ENCODE assay signal across 8 cellular contexts in genomic region chr9:114592356-114592755, GRCh38. TPM values are rescaled to one million over a fixed set of nuclear protein-coding genes. Genes with fewer than 3 reads are reported as not detected.
A peak's percentile ranks its signal among the peaks of the same experiment; 100 is the strongest.
DNase-seq lines count a peak whose midpoint lies in the region; ATAC-seq and TF ChIP-seq lines count a peak whose summit lies in the region.

No MANE protein-coding gene starts in this region.

- peak; percentile 40 for DNase-seq in GF-D8 (lab: John Stamatoyannopoulos, UW)
- DNase-seq in OCI-LY7 (ENCODE audit: low spot score) = peak; percentile 70
- DNase-seq in adipocyte (ENCODE audit: low read depth) = peak; percentile 56
- DNase-seq in kidney tubule cell (ENCODE audit: low spot score) = peak; percentile 44
- peak in 1 of 2 donors; percentile 28 for DNase-seq in upper lobe of left lung

- CTCF ChIA-PET in OCI-LY7 (lab: Charles Lee; ENCODE audit: unreplicated experiment) = interaction anchor here (0.6 to 2.5 kb wide), 11 partner anchors 9 to 106 kb away, joined by 3 to 22 read pairs (median 5); no protein-coding TSS in a partner anchor

- H3K9ac ChIP-seq in adipocyte (ENCODE audit: low read length) = peak overlapping the region; percentile 50

- no peaks in the 10 kb centered on the region for H3K9me3 ChIP-seq in OCI-LY7 (ENCODE audit: low read length)
- no peaks in the 10 kb centered on the region for H3K9me3 ChIP-seq in adipocyte (ENCODE audit: control insufficient read depth, low read length)
- no peaks in the 10 kb centered on the region for H3K9me3 ChIP-seq in upper lobe of left lung

- TF ChIP-seq CTCF in OCI-LY7 (conservative IDR thresholded peaks at IDR 0.05; ENCODE audit: low read length) = peak; percentile 72
- peak in 4 of 6 experiments; percentile 9 to 31 (median 22) for TF ChIP-seq CTCF in upper lobe of left lung (IDR thresholded peaks at IDR 0.05)

- H3K4me1 ChIP-seq in OCI-LY7 (ENCODE audit: insufficient read depth, low read length, poor library complexity, severe bottlenecking) = peaks cover 36% of the 10 kb centered on the region
- peaks cover 44% of the 10 kb centered on the region for H3K4me1 ChIP-seq in adipocyte (ENCODE audit: control insufficient read depth, insufficient read depth, low read length)
- H3K4me1 ChIP-seq in upper lobe of left lung = peaks cover 45 to 50% (median 45%) of the 10 kb centered on the region in 4 donors

- H3K27ac ChIP-seq in OCI-LY7 (ENCODE audit: low read depth, low read length, poor library complexity, severe bottlenecking) (peak overlapping the region; percentile 67), upper lobe of left lung (peak overlapping the region; percentile 16 to 65 (median 38))

- peaks cover 60% of the 10 kb centered on the region for H3K36me3 ChIP-seq in OCI-LY7 (ENCODE audit: insufficient read depth, low read length)
- peaks cover 44% of the 10 kb centered on the region for H3K36me3 ChIP-seq in adipocyte (ENCODE audit: control insufficient read depth, insufficient read depth, low read length, severe bottlenecking)
- H3K36me3 ChIP-seq in upper lobe of left lung = peaks cover 12 to 46% (median 32%) of the 10 kb centered on the region in 4 donors

- H3K4me2 ChIP-seq in OCI-LY7 (ENCODE audit: low read length) = peak overlapping the region; percentile 72

- peaks cover 82% of the 10 kb centered on the region for H3K79me2 ChIP-seq in OCI-LY7 (ENCODE audit: insufficient read depth, low read depth, low read length)

- no peak for ATAC-seq in upper lobe of left lung (ENCODE audit: low FRiP score in 2 of 2)
- no peak for ATAC-seq in GM19463 (IDR thresholded peaks at IDR 0.05; ENCODE audit: unreplicated experiment)
- ATAC-seq in GM21526 (IDR thresholded peaks at IDR 0.05; ENCODE audit: low FRiP score, unreplicated experiment) = no peak
- ATAC-seq in GM18909 (IDR thresholded peaks at IDR 0.05; ENCODE audit: poor library complexity, unreplicated experiment) = no peak

- no peak for TF ChIP-seq POLR2A in upper lobe of left lung (IDR thresholded peaks at IDR 0.05)

- H2AFZ ChIP-seq in OCI-LY7 (ENCODE audit: low read length) = no peak overlapping the region

- no TSS peak for BruUV-seq in OCI-LY7 (replicated peaks; lab: Mats Ljungman, UMichigan)

- TF ChIP-seq EP300 in upper lobe of left lung (IDR thresholded peaks at IDR 0.05) = no peak

- peak overlapping the region; percentile 50 for H3K4me3 ChIP-seq in OCI-LY7 (ENCODE audit: low read depth, low read length, poor library complexity, severe bottlenecking)
- H3K4me3 ChIP-seq in adipocyte (ENCODE audit: low read length) = no peak overlapping the region
- H3K4me3 ChIP-seq in upper lobe of left lung = peak overlapping the region in 1 of 4 donors; percentile 4

- intact Hi-C loops in OCI-LY7 (cut with micrococcal nuclease; ENCODE audit: unreplicated experiment) = loop anchor here (1.0 kb wide), 1 partner anchor 61 kb away; no protein-coding TSS in a partner anchor

- POLR2A ChIA-PET in OCI-LY7 (lab: Charles Lee) = interaction anchor here (0.6 to 3.0 kb wide), 15 partner anchors 9 to 327 kb away, joined by 3 to 47 read pairs (median 4); no protein-coding TSS in a partner anchor

- 21 to 31% methylated on average over 6 of the region's 6 CpGs for WGBS in upper lobe of left lung, 2 donors

- H3K27me3 ChIP-seq in adipocyte (replicated peaks; ENCODE audit: control insufficient read depth, insufficient read depth, low read length) = no peaks in the 10 kb centered on the region
- no peaks in the 10 kb centered on the region for H3K27me3 ChIP-seq in upper lobe of left lung

- peaks cover 27% of the 10 kb centered on the region for H4K20me1 ChIP-seq in OCI-LY7 (ENCODE audit: insufficient read depth, low read length)

- no peaks in the 10 kb centered on the region for H3K9me2 ChIP-seq in OCI-LY7 (ENCODE audit: insufficient read depth, low read length)

RNA-seq across cellular contexts. Expression of gene ATP6V1G1, which starts 4.8 kb away (rescaled TPM):
- total RNA-seq in OCI-LY7 (2014; rRNA removed; shearing (Covaris generic)) = 117 and 164 TPM in 2 replicates
- 99.0 and 105 TPM in 2 replicates for total RNA-seq in OCI-LY7 (2022)
- 100 to 1,000 TPM in 5 of 6 donors, 10 to 100 TPM in 1; 93.2 to 182 (median 133) TPM for total RNA-seq in upper lobe of left lung

RNA-seq across cellular contexts. Expression of gene TMEM268, which starts 18.7 kb away (rescaled TPM):
- total RNA-seq in OCI-LY7 (2014; rRNA removed; shearing (Covaris generic)) = 27.2 and 31.6 TPM in 2 replicates
- total RNA-seq in OCI-LY7 (2022) (68.0 and 71.2 TPM in 2 replicates), upper lobe of left lung (10 to 100 TPM in 5 of 6 donors, 1 to 10 TPM in 1; 9.4 to 23.0 (median 19.1) TPM)
